ENCODE assay signal across 1 cellular context in genomic region chr2:240513544-240514287, GRCh38.
TF ChIP-seq lines count a peak whose summit lies in the region.

No MANE protein-coding gene starts in this region.

TF ChIP-seq in GM12878, 131 proteins besides CTCF, POLR2A, EP300 and RAD21:
- TF ChIP-seq JUNB (IDR thresholded peaks at IDR 0.05): peak; percentile 88
- peak; percentile 68; the same call in 1 of the 2 replicates for TF ChIP-seq CBFB (IDR thresholded peaks at IDR 0.05; ENCODE audit: low read depth)
- TF ChIP-seq NBN (IDR thresholded peaks at IDR 0.05): peak; percentile 61; the same call in 1 of the 2 replicates
- peak; percentile 30 to 33; a peak in 2 of 4 replicates for TF ChIP-seq BHLHE40 (IDR thresholded peaks at IDR 0.05; ENCODE audit: borderline replicate concordance in 1 of 2, low read depth in 2 of 2, low read length in 1 of 2)
- TF ChIP-seq HDAC6 (IDR thresholded peaks at IDR 0.05; ENCODE audit: unreplicated experiment): no peak
- TF ChIP-seq NFIC (IDR thresholded peaks at IDR 0.05; ENCODE audit: low read depth, low read length): no peak; the same call in 1 of the 2 replicates
- TF ChIP-seq MAX (IDR thresholded peaks at IDR 0.05; ENCODE audit: low read depth, low read length): no peak
- TF ChIP-seq CREB1 (IDR thresholded peaks at IDR 0.05; ENCODE audit: low read depth): peak; percentile 63
- TF ChIP-seq RUNX3 (IDR thresholded peaks at IDR 0.05; ENCODE audit: low read length): peak; percentile 92
- TF ChIP-seq RELA (IDR thresholded peaks at IDR 0.05; ENCODE audit: borderline replicate concordance, partially characterized antibody): peak; percentile 65
- no peak for TF ChIP-seq EGR1 (IDR thresholded peaks at IDR 0.05; ENCODE audit: borderline replicate concordance in 1 of 2, low read depth in 2 of 2, low read length in 2 of 2)
- TF ChIP-seq ATF7 (IDR thresholded peaks at IDR 0.05; ENCODE audit: low read depth): peak; percentile 82
- 0 out of 2 replicates have a peak, but pooled peaks have one; percentile 44 for TF ChIP-seq HDGF (IDR thresholded peaks at IDR 0.05)
- TF ChIP-seq RB1 (IDR thresholded peaks at IDR 0.05; ENCODE audit: borderline replicate concordance): no peak; the same call in 1 of the 2 replicates
- peak; percentile 45; the same call in 1 of the 2 replicates for TF ChIP-seq TCF12 (IDR thresholded peaks at IDR 0.05; ENCODE audit: low read depth, low read length)
- TF ChIP-seq BCL11A (IDR thresholded peaks at IDR 0.05; ENCODE audit: low read depth, low read length): 0 out of 2 replicates have a peak, but pooled peaks have one; percentile 48
- TF ChIP-seq CHD2 (IDR thresholded peaks at IDR 0.05; ENCODE audit: borderline replicate concordance, low read depth, low read length): no peak
- TF ChIP-seq SKIL (IDR thresholded peaks at IDR 0.05; ENCODE audit: low read depth, poor library complexity, severe bottlenecking): no peak
- 0 out of 4 replicates have a peak, but pooled peaks of 1 of the 2 experiments have one; percentile 14 for TF ChIP-seq SRF (IDR thresholded peaks at IDR 0.05; ENCODE audit: low read depth in 2 of 2, low read length in 2 of 2)
- TF ChIP-seq YY1 (IDR thresholded peaks at IDR 0.05; ENCODE audit: low read depth, low read length): peak; percentile 80
- peak; percentile 63; the same call in 1 of the 2 replicates for TF ChIP-seq IRF4 (IDR thresholded peaks at IDR 0.05; ENCODE audit: low read depth, low read length)
- TF ChIP-seq HDAC2 (IDR thresholded peaks at IDR 0.05): no peak
- peak; percentile 38; the same call in 1 of the 2 replicates for TF ChIP-seq EED (IDR thresholded peaks at IDR 0.05; ENCODE audit: low read depth)
- TF ChIP-seq CREM (IDR thresholded peaks at IDR 0.05; ENCODE audit: low read depth): peak; percentile 76
- 0 out of 2 replicates have a peak, but pooled peaks have one; percentile 37 for TF ChIP-seq FOXM1 (IDR thresholded peaks at IDR 0.05; ENCODE audit: low read depth, low read length)
- no peak for TF ChIP-seq CHD4 (IDR thresholded peaks at IDR 0.05)
- TF ChIP-seq POU2F2 (IDR thresholded peaks at IDR 0.05; ENCODE audit: borderline replicate concordance, low read depth, low read length): peak; percentile 22; the same call in 1 of the 3 replicates
- no peak for TF ChIP-seq KDM1A (IDR thresholded peaks at IDR 0.05; ENCODE audit: borderline replicate concordance)
- peak; percentile 98 for TF ChIP-seq SMC3 (IDR thresholded peaks at IDR 0.05; ENCODE audit: borderline replicate concordance, low read length)
- TF ChIP-seq GATAD2B (conservative IDR thresholded peaks at IDR 0.05; ENCODE audit: low read depth): no peak
- TF ChIP-seq ZSCAN29 (IDR thresholded peaks at IDR 0.05): no peak
- TF ChIP-seq ETV6 (conservative IDR thresholded peaks at IDR 0.05 in 1 of 2, IDR thresholded peaks at IDR 0.05 in 1 of 2; ENCODE audit: borderline replicate concordance in 1 of 2, low read depth in 1 of 2): peak in 1 of 2 experiments; percentile 68; a peak in 1 of 4 replicates
- peak; percentile 47 for TF ChIP-seq FOXK2 (IDR thresholded peaks at IDR 0.05)
- peak; percentile 21 for TF ChIP-seq SP1 (IDR thresholded peaks at IDR 0.05; ENCODE audit: low read depth, low read length)
- TF ChIP-seq IRF5 (IDR thresholded peaks at IDR 0.05; ENCODE audit: borderline replicate concordance): no peak
- TF ChIP-seq ZNF622 (IDR thresholded peaks at IDR 0.05): no peak
- no peak for TF ChIP-seq ZNF687 (IDR thresholded peaks at IDR 0.05)
- 0 out of 2 replicates have a peak, but pooled peaks have one; percentile 20 for TF ChIP-seq MTA2 (IDR thresholded peaks at IDR 0.05; ENCODE audit: low read depth)
